Comparison of ENCODE assay signal across 21 cellular contexts in the genomic region with DNA sequence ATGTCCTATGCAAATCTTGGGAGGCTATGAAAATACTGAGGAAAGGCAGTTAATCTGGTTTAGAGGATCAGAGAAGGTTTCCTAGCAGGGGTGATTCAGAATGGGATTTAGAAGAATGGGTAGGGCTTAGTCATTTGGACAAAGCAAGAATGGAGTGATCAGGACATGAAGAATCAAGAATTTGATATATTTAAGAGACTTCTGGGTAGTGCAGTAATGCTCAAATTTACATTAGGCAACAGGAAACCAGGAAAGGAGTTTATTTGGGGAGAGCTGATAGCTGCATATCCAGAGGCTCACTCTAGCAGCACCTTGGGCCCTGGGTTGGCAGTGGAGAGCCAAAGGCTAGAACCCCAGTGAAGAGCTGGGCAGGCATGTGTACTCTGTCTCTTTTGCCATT.
DNase-seq lines count a peak whose midpoint lies in the region; ATAC-seq, FAIRE-seq and TF ChIP-seq lines count a peak whose summit lies in the region.
"Had no signal": no experiment of that assay in that cellular context is flagged by ENCODE, and none has a peak within 500 bp of the region (broad histone marks: within the 10 kb centered on the region; RNA-seq: fewer than 3 reads in every experiment).

No MANE protein-coding gene starts in this region.

- no peaks in the 10 kb centered on the region for H3K4me1 Mint-ChIP-seq in natural killer cell
- H3K4me1 Mint-ChIP-seq: activated naive CD8-positive, alpha-beta T cell treated with anti-CD3 and anti-CD28 coated beads, Interleukin-2, amount 10 ng/mL, durations not matched to agents 7 days and 5 days had no signal

- H3K27me3 ChIP-seq in bronchial epithelial cell (ENCODE audit: control insufficient read depth, insufficient read depth, low read length), result no peaks in the 10 kb centered on the region
- H3K27me3 ChIP-seq: cardiac muscle cell, testis had no signal

- no peaks in the 10 kb centered on the region for H3K36me3 ChIP-seq in bronchial epithelial cell (ENCODE audit: control insufficient read depth, insufficient read depth, low read length)
- H3K36me3 ChIP-seq: cardiac muscle cell had no signal

- peak; percentile 43 for DNase-seq in AG10803 (ENCODE audit: low read depth)
- peak; percentile 58 for DNase-seq in LHCN-M2 (ENCODE audit: low read depth)
- DNase-seq in bronchial epithelial cell (ENCODE audit: low read depth), result peak; percentile 85
- DNase-seq in kidney tubule cell (ENCODE audit: low spot score), result peak; percentile 41
- no peak for DNase-seq in natural killer cell
- DNase-seq in OCI-M1 (lab: John Stamatoyannopoulos, UW), result no peak
- no peak for DNase-seq in NOMO-1 (lab: John Stamatoyannopoulos, UW; ENCODE audit: unreplicated experiment in 2 of 2)
- no peak for DNase-seq in GM13977 (ENCODE audit: low spot score)
- DNase-seq: activated naive CD8-positive, alpha-beta T cell treated with anti-CD3 and anti-CD28 coated beads, Interleukin-2, amount 10 ng/mL, durations not matched to agents 7 days and 5 days; CD8-positive, alpha-beta T cell; dermis blood vessel endothelial cell; glutamatergic neuron; left ventricle myocardium superior; mucosa of descending colon; NCI-H1092; NCI-H2029 treated with DMSO at 0.1 percent for 48 hours; retina; stimulated activated CD4-positive, alpha-beta T cell treated with anti-CD3 and anti-CD28 coated beads, Interleukin-15, amount 100 ng/mL, for 24 hours; T1000; testis had no signal

- in situ Hi-C loops in GM13977 (cut with MboI; ENCODE audit: low pct_unique_long_range_greater_than_20kb, low sequenced_read_pairs, unreplicated experiment), result no loop called here

- H3K9me3 Mint-ChIP-seq in natural killer cell, result peaks cover 3 to 8% of the 10 kb centered on the region in 2 donors
- H3K9me3 Mint-ChIP-seq: activated naive CD8-positive, alpha-beta T cell treated with anti-CD3 and anti-CD28 coated beads, Interleukin-2, amount 10 ng/mL, durations not matched to agents 7 days and 5 days; CD8-positive, alpha-beta T cell had no signal

- TF ChIP-seq CTCF in AG10803 (conservative IDR thresholded peaks at IDR 0.05; ENCODE audit: low read length), result no peak
- TF ChIP-seq CTCF in bronchial epithelial cell (IDR thresholded peaks at IDR 0.05; ENCODE audit: insufficient read depth, low read length, severe bottlenecking), result no peak
- TF ChIP-seq CTCF in natural killer cell (IDR thresholded peaks at IDR 0.05), result no peak
- no peak for TF ChIP-seq CTCF in GM13977 (IDR thresholded peaks at IDR 0.05; ENCODE audit: extremely low read depth, insufficient read depth, missing control alignments)

- no peak overlapping the region for H3K4me3 Mint-ChIP-seq in natural killer cell
- H3K4me3 Mint-ChIP-seq: activated naive CD8-positive, alpha-beta T cell treated with anti-CD3 and anti-CD28 coated beads, Interleukin-2, amount 10 ng/mL, durations not matched to agents 7 days and 5 days; CD8-positive, alpha-beta T cell had no signal

- H3K4me3 ChIP-seq in AG10803 (ENCODE audit: low read length) (no peak overlapping the region), bronchial epithelial cell (ENCODE audit: low read depth, low read length) (no peak overlapping the region)
- H3K4me3 ChIP-seq: cardiac muscle cell, mucosa of descending colon, testis had no signal

- no peak for FAIRE-seq in bronchial epithelial cell (lab: Jason Lieb, UNC)

- intact Hi-C loops in natural killer cell (cut with micrococcal nuclease), result no loop called here

- no peaks in the 10 kb centered on the region for H3K36me3 Mint-ChIP-seq in natural killer cell
- H3K36me3 Mint-ChIP-seq: activated naive CD8-positive, alpha-beta T cell treated with anti-CD3 and anti-CD28 coated beads, Interleukin-2, amount 10 ng/mL, durations not matched to agents 7 days and 5 days; CD8-positive, alpha-beta T cell had no signal

- ATAC-seq in natural killer cell, result no peak
- ATAC-seq: CD8-positive, alpha-beta T cell; left ventricle myocardium superior; mucosa of descending colon had no signal

- H3K27me3 Mint-ChIP-seq in natural killer cell (ENCODE audit: low read depth in 2 of 2), result no peaks in the 10 kb centered on the region
- H3K27me3 Mint-ChIP-seq: activated naive CD8-positive, alpha-beta T cell treated with anti-CD3 and anti-CD28 coated beads, Interleukin-2, amount 10 ng/mL, durations not matched to agents 7 days and 5 days had no signal

- no peak overlapping the region for H3K27ac Mint-ChIP-seq in natural killer cell
- H3K27ac Mint-ChIP-seq: activated naive CD8-positive, alpha-beta T cell treated with anti-CD3 and anti-CD28 coated beads, Interleukin-2, amount 10 ng/mL, durations not matched to agents 7 days and 5 days; CD8-positive, alpha-beta T cell had no signal

Comparison
In these comparisons a context has a peak if more than half of its experiments do, and no peak if none do; other contexts are left out.
1. DNase-seq: peak in AG10803 (single experiment), LHCN-M2 (single experiment), bronchial epithelial cell (single experiment) and kidney tubule cell (single experiment); none in natural killer cell (single experiment), OCI-M1 (single experiment), NOMO-1 (0 of 2) and GM13977 (single experiment).